ENCODE assay signal across 4 cellular contexts in genomic region chr10:130969700-130970099, GRCh38.
"Had no signal": no experiment of that assay in that cellular context is flagged by ENCODE, and none has a peak within 500 bp of the region (broad histone marks: within the 10 kb centered on the region; RNA-seq: fewer than 3 reads in every experiment).

No MANE protein-coding gene starts in this region.

- H3K27ac ChIP-seq: HL-60 had no signal

- ATAC-seq: GM23338, HepG2 had no signal

- H3K4me2 ChIP-seq: GM23338 had no signal

- H3K4me3 ChIP-seq: GM23338 had no signal

- DNase-seq: HCEC 1CT had no signal

- H2AFZ ChIP-seq: GM23338 had no signal
